ENCODE assay signal across 2 cellular contexts in genomic region chr7:140093375-140093774, GRCh38.
TF ChIP-seq lines count a peak whose summit lies in the region.

No MANE protein-coding gene starts in this region.

TF ChIP-seq in GM23338, 12 proteins besides CTCF, POLR2A, EP300 and RAD21:
- TF ChIP-seq JUNB (IDR thresholded peaks at IDR 0.05; ENCODE audit: unreplicated experiment) (no peak), NANOG (IDR thresholded peaks at IDR 0.05; ENCODE audit: borderline replicate concordance) (no peak), REST (IDR thresholded peaks at IDR 0.05; ENCODE audit: unreplicated experiment) (no peak), ZNF331 (CRISPR knock-in tag; IDR thresholded peaks at IDR 0.05; ENCODE audit: low read depth) (no peak), EZH2 (IDR thresholded peaks at IDR 0.05; ENCODE audit: low read depth, unreplicated experiment) (no peak), EZH2phosphoT487 (IDR thresholded peaks at IDR 0.05; ENCODE audit: unreplicated experiment) (no peak), ETS1 (IDR thresholded peaks at IDR 0.05) (no peak)

TF ChIP-seq in K562, 482 proteins besides CTCF, POLR2A, EP300 and RAD21:
- TF ChIP-seq ZBTB40 (IDR thresholded peaks at IDR 0.05) (peak; percentile 87), ZBTB40 (CRISPR knock-in tag; IDR thresholded peaks at IDR 0.05) (peak; percentile 86), MEF2D (tag; conservative IDR thresholded peaks at IDR 0.05; ENCODE audit: low read depth) (0 out of 2 replicates have a peak, but pooled peaks have one; percentile 34), KAT2B (IDR thresholded peaks at IDR 0.05; ENCODE audit: low read depth, low read length) (no peak)
TF ChIP-seq in K562: peak in this region for 2.
